21 cellular contexts compared by ENCODE assay signal in genomic region chr3:48058089-48058488, GRCh38. TPM values are rescaled to one million over a fixed set of nuclear protein-coding genes. Genes with fewer than 3 reads are reported as not detected.
A peak's percentile ranks its signal among the peaks of the same experiment; 100 is the strongest.
DNase-seq lines count a peak whose midpoint lies in the region; ATAC-seq and TF ChIP-seq lines count a peak whose summit lies in the region.
"Had no signal": no experiment of that assay in that cellular context is flagged by ENCODE, and none has a peak within 500 bp of the region (broad histone marks: within the 10 kb centered on the region; RNA-seq: fewer than 3 reads in every experiment).

No MANE protein-coding gene starts in this region.

- H3K36me3 Mint-ChIP-seq in central memory CD8-positive, alpha-beta T cell (ENCODE audit: insufficient read depth) = peaks cover 5% of the 10 kb centered on the region

- no peaks in the 10 kb centered on the region for H3K9me3 Mint-ChIP-seq in central memory CD8-positive, alpha-beta T cell
- H3K9me3 Mint-ChIP-seq: activated naive CD4-positive, alpha-beta T cell treated with anti-CD3 and anti-CD28 coated beads, Interleukin-2, amount 10 ng/mL, durations not matched to agents 7 days and 5 days had no signal

- no peaks in the 10 kb centered on the region for H3K9me3 ChIP-seq in MG63
- H3K9me3 ChIP-seq: body of pancreas, mucosa of descending colon, tibial artery had no signal

- DNase-seq in AG08396 (ENCODE audit: low spot score) (peak; percentile 49), MG63 (peak; percentile 16), omental fat pad (ENCODE audit: low spot score) (no peak), SKM-1 (lab: John Stamatoyannopoulos, UW; ENCODE audit: unreplicated experiment) (no peak), cerebellum (ENCODE audit: low spot score) (no peak)
- no peak for DNase-seq in central memory CD8-positive, alpha-beta T cell (ENCODE audit: low spot score in 2 of 2)
- DNase-seq in stimulated activated CD4-positive, alpha-beta T cell treated with anti-CD3 and anti-CD28 coated beads, Interleukin-4, amount 100 ng/mL, for 1 hour = no peak
- DNase-seq: activated CD8-positive, alpha-beta T cell treated with anti-CD3 and anti-CD28 coated beads for 36 hours; activated naive CD4-positive, alpha-beta T cell treated with anti-CD3 and anti-CD28 coated beads, Interleukin-2, amount 10 ng/mL, durations not matched to agents 7 days and 5 days; activated T-cell treated with anti-CD3 and anti-CD28 coated beads, Interleukin-2, amount 50 U/mL, for 1 hour; body of pancreas; COR-L47; Karpas-422; left colon; mucosa of descending colon; NCI-H1092 treated with DMSO at 0.1 percent for 48 hours; NCI-H2081 treated with DMSO at 0.1 percent for 48 hours; SHP77; stimulated activated naive CD4-positive, alpha-beta T cell; tibial artery had no signal

- H3K27me3 ChIP-seq in MG63 = no peaks in the 10 kb centered on the region
- H3K27me3 ChIP-seq: body of pancreas, tibial artery had no signal

- peak overlapping the region; percentile 90 for H3K27ac Mint-ChIP-seq in central memory CD8-positive, alpha-beta T cell (ENCODE audit: low read depth)
- H3K27ac Mint-ChIP-seq: activated CD8-positive, alpha-beta T cell treated with anti-CD3 and anti-CD28 coated beads for 36 hours had no signal

- H3K4me3 Mint-ChIP-seq in central memory CD8-positive, alpha-beta T cell = no peak overlapping the region
- H3K4me3 Mint-ChIP-seq: activated CD8-positive, alpha-beta T cell treated with anti-CD3 and anti-CD28 coated beads for 36 hours had no signal

- H3K27me3 Mint-ChIP-seq in central memory CD8-positive, alpha-beta T cell = no peaks in the 10 kb centered on the region
- H3K27me3 Mint-ChIP-seq: activated CD8-positive, alpha-beta T cell treated with anti-CD3 and anti-CD28 coated beads for 36 hours; activated naive CD4-positive, alpha-beta T cell treated with anti-CD3 and anti-CD28 coated beads, Interleukin-2, amount 10 ng/mL, durations not matched to agents 7 days and 5 days had no signal

- H3K4me3 ChIP-seq in MG63 = no peak overlapping the region
- H3K4me3 ChIP-seq: body of pancreas, mucosa of descending colon, tibial artery had no signal

- TF ChIP-seq CTCF in omental fat pad (IDR thresholded peaks at IDR 0.05) = no peak

- no peak for ATAC-seq in central memory CD8-positive, alpha-beta T cell (replicated peaks; ENCODE audit: extremely low read depth, poor library complexity, severe bottlenecking)
- ATAC-seq in omental fat pad (ENCODE audit: low FRiP score) (peak; percentile 64), HG02870 (IDR thresholded peaks at IDR 0.05; ENCODE audit: unreplicated experiment) (no peak)
- ATAC-seq: activated CD8-positive, alpha-beta T cell treated with anti-CD3 and anti-CD28 coated beads for 36 hours; body of pancreas; left colon; mucosa of descending colon had no signal

- no peaks in the 10 kb centered on the region; the same call in 1 of the 2 replicates for H3K36me3 ChIP-seq in MG63
- H3K36me3 ChIP-seq: tibial artery had no signal

- peaks cover 23% of the 10 kb centered on the region for H3K4me1 Mint-ChIP-seq in central memory CD8-positive, alpha-beta T cell

RNA-seq across cellular contexts. Expression of gene MAP4, which starts 41.9 kb away (rescaled TPM):
- total RNA-seq in MG63 (2014; rRNA removed; shearing (Covaris generic); ENCODE audit: low replicate concordance) = 38.5 and 46.2 TPM in 2 replicates
- total RNA-seq in omental fat pad (100 to 1,000 TPM; 108 to 186 (median 150) TPM), cerebellum (149 TPM)

Comparison
In these comparisons a context has a peak if more than half of its experiments do, and no peak if none do; other contexts are left out.
1. DNase-seq: peak in AG08396 (single experiment) and MG63 (single experiment); none in central memory CD8-positive, alpha-beta T cell (0 of 2), omental fat pad (single experiment), SKM-1 (single experiment), cerebellum (single experiment) and stimulated activated CD4-positive, alpha-beta T cell treated with anti-CD3 and anti-CD28 coated beads, Interleukin-4, amount 100 ng/mL, for 1 hour (single experiment).